10 cellular contexts compared by ENCODE assay signal in genomic region chr7:27110977-27111752, GRCh38. TPM values are rescaled to one million over a fixed set of nuclear protein-coding genes. Genes with fewer than 3 reads are reported as not detected.
DNase-seq lines count a peak whose midpoint lies in the region; ATAC-seq and TF ChIP-seq lines count a peak whose summit lies in the region.
"Had no signal": no experiment of that assay in that cellular context is flagged by ENCODE, and none has a peak within 500 bp of the region (broad histone marks: within the 10 kb centered on the region; RNA-seq: fewer than 3 reads in every experiment).

No MANE protein-coding gene starts in this region.

- 34% methylated on average over 8 of the region's 8 CpGs for whole genome bisulfite sequencing in urinary bladder

- TF ChIP-seq POLR2A in GM18505 (IDR thresholded peaks at IDR 0.05; ENCODE audit: borderline replicate concordance, extremely low read depth, insufficient read depth, insufficient read length), result no peak

- no peak overlapping the region for H3K9ac ChIP-seq in duodenal mucosa (ENCODE audit: low read depth in 1 of 2, low read length in 2 of 2)
- H3K9ac ChIP-seq in mucosa of stomach (ENCODE audit: low read length), result peak overlapping the region; percentile 71

- peak overlapping the region; percentile 64 for H3K27ac ChIP-seq in duodenal mucosa (ENCODE audit: low read depth, low read length)
- peak overlapping the region; percentile 53 for H3K27ac ChIP-seq in urinary bladder (ENCODE audit: low read depth)

- H3K4me3 ChIP-seq in duodenal mucosa (ENCODE audit: low read depth in 1 of 2, low read length in 2 of 2) (peak overlapping the region; percentile 1 to 37), mucosa of stomach (ENCODE audit: low read length) (peak overlapping the region; percentile 33), urinary bladder (ENCODE audit: low read depth, low read length) (no peak overlapping the region)

- no peaks in the 10 kb centered on the region for H3K36me3 ChIP-seq in duodenal mucosa (ENCODE audit: control insufficient read depth in 1 of 2, insufficient read depth in 2 of 2, low read length in 2 of 2)
- no peaks in the 10 kb centered on the region for H3K36me3 ChIP-seq in mucosa of stomach (ENCODE audit: control insufficient read depth, insufficient read depth, low read length)
- no peaks in the 10 kb centered on the region for H3K36me3 ChIP-seq in urinary bladder (ENCODE audit: insufficient read depth)

- ATAC-seq in GM18505 (IDR thresholded peaks at IDR 0.05; ENCODE audit: unreplicated experiment), result no peak
- ATAC-seq in GM18858 (IDR thresholded peaks at IDR 0.05; ENCODE audit: unreplicated experiment), result no peak
- ATAC-seq: activated CD4-positive, alpha-beta T cell treated with anti-CD3 and anti-CD28 coated beads for 36 hours had no signal

- H3K9me3 ChIP-seq in duodenal mucosa (ENCODE audit: control insufficient read depth in 1 of 2, low read length in 2 of 2) (no peaks in the 10 kb centered on the region), mucosa of stomach (ENCODE audit: control insufficient read depth, low read length) (no peaks in the 10 kb centered on the region)

- H3K27me3 ChIP-seq in duodenal mucosa (ENCODE audit: control insufficient read depth in 1 of 2, insufficient read depth in 2 of 2, low read length in 2 of 2) (peaks cover 0 to 3% of the 10 kb centered on the region in 2 donors), mucosa of stomach (ENCODE audit: control insufficient read depth, insufficient read depth, low read length) (no peaks in the 10 kb centered on the region)

- peak; percentile 81 for DNase-seq in LHCN-M2 (ENCODE audit: low read depth)
- no peak for DNase-seq in GDM1 (lab: John Stamatoyannopoulos, UW)
- DNase-seq in SHP77 (lab: John Stamatoyannopoulos, UW), result no peak
- DNase-seq: activated CD4-positive, alpha-beta T cell treated with anti-CD3 and anti-CD28 coated beads for 36 hours; amygdala had no signal

- H3K4me1 ChIP-seq in duodenal mucosa (ENCODE audit: control insufficient read depth in 1 of 2, insufficient read depth in 2 of 2, low read length in 2 of 2) (peaks cover 0 to 22% of the 10 kb centered on the region in 2 donors), mucosa of stomach (ENCODE audit: control insufficient read depth, insufficient read depth, low read length) (peaks cover 51% of the 10 kb centered on the region), urinary bladder (ENCODE audit: insufficient read depth) (peaks cover 2% of the 10 kb centered on the region)

RNA-seq across cellular contexts. Expression of gene HOXA2, which starts 8.7 kb away (rescaled TPM):
- total RNA-seq in LHCN-M2 (2014; rRNA removed) (0.46 and 0.51 TPM in 2 replicates), urinary bladder (1.4 TPM)
- 0.23 TPM for polyA plus RNA-seq in LHCN-M2 (2012)
- polyA plus RNA-seq in urinary bladder, result 1.3 TPM
- total RNA-seq: activated CD4-positive, alpha-beta T cell treated with anti-CD3 and anti-CD28 coated beads for 36 hours had no signal

RNA-seq across cellular contexts. Expression of gene HOXA1, which starts 15.4 kb away (rescaled TPM):
- 3.7 and 5.9 TPM in 2 replicates for total RNA-seq in LHCN-M2 (2014; rRNA removed)
- 3.0 TPM for polyA plus RNA-seq in LHCN-M2 (2012)
- 2.0 TPM for total RNA-seq in urinary bladder
- polyA plus RNA-seq in urinary bladder, result 1.6 TPM

RNA-seq across cellular contexts. Expression of gene HOXA4, which starts 19.4 kb away (rescaled TPM):
- total RNA-seq in LHCN-M2 (2014; rRNA removed) (7.5 and 8.9 TPM in 2 replicates), urinary bladder (1.0 TPM)
- 12.2 TPM for polyA plus RNA-seq in LHCN-M2 (2012)
- polyA plus RNA-seq in urinary bladder, result 6.0 TPM

RNA-seq across cellular contexts. Expression of gene HOXA5, which starts 32.3 kb away (rescaled TPM):
- 8.6 and 9.4 TPM in 2 replicates for total RNA-seq in LHCN-M2 (2014; rRNA removed)
- polyA plus RNA-seq in LHCN-M2 (2012), result 3.2 TPM
- total RNA-seq in urinary bladder, result 12.5 TPM
- 9.9 TPM for polyA plus RNA-seq in urinary bladder
- total RNA-seq: activated CD4-positive, alpha-beta T cell treated with anti-CD3 and anti-CD28 coated beads for 36 hours had no signal

RNA-seq across cellular contexts. Expression of gene HOXA6, which starts 36.4 kb away (rescaled TPM):
- total RNA-seq in LHCN-M2 (2014; rRNA removed), result 1.6 and 2.1 TPM in 2 replicates
- polyA plus RNA-seq in LHCN-M2 (2012), result 0.58 TPM
- 8.4 TPM for total RNA-seq in urinary bladder
- polyA plus RNA-seq in urinary bladder, result 4.4 TPM
- total RNA-seq: activated CD4-positive, alpha-beta T cell treated with anti-CD3 and anti-CD28 coated beads for 36 hours had no signal
